1 cellular context compared by ENCODE assay signal in genomic region chr2:215028231-215028630, GRCh38.
TF ChIP-seq lines count a peak whose summit lies in the region.

No MANE protein-coding gene starts in this region.

TF ChIP-seq in GM23338, 12 proteins besides CTCF, POLR2A, EP300 and RAD21 (continued from another document):
- TF ChIP-seq ZNF462 (CRISPR knock-in tag; IDR thresholded peaks at IDR 0.05) = no peak
- no peak for TF ChIP-seq EZH2phosphoT487 (IDR thresholded peaks at IDR 0.05; ENCODE audit: unreplicated experiment)
- TF ChIP-seq STAT1 (IDR thresholded peaks at IDR 0.05; ENCODE audit: unreplicated experiment) = no peak
- TF ChIP-seq CREB1 (CRISPR knock-in tag; IDR thresholded peaks at IDR 0.05; ENCODE audit: low read depth) = no peak
- no peak for TF ChIP-seq JUNB (IDR thresholded peaks at IDR 0.05; ENCODE audit: unreplicated experiment)
- TF ChIP-seq ZNF331 (CRISPR knock-in tag; IDR thresholded peaks at IDR 0.05; ENCODE audit: low read depth) = no peak
- TF ChIP-seq NANOG (IDR thresholded peaks at IDR 0.05; ENCODE audit: borderline replicate concordance) = no peak
- no peak for TF ChIP-seq EZH2 (IDR thresholded peaks at IDR 0.05; ENCODE audit: low read depth, unreplicated experiment)
- no peak for TF ChIP-seq ZNF114 (CRISPR knock-in tag; IDR thresholded peaks at IDR 0.05)
TF ChIP-seq in GM23338: peak in this region for 0.
